Comparison of ENCODE assay signal across 11 cellular contexts in genomic region chr5:93572101-93572772, GRCh38. TPM values are rescaled to one million over a fixed set of nuclear protein-coding genes. Genes with fewer than 3 reads are reported as not detected.
DNase-seq lines count a peak whose midpoint lies in the region; ATAC-seq, FAIRE-seq and TF ChIP-seq lines count a peak whose summit lies in the region.
"Had no signal": no experiment of that assay in that cellular context is flagged by ENCODE, and none has a peak within 500 bp of the region (broad histone marks: within the 10 kb centered on the region; RNA-seq: fewer than 3 reads in every experiment).

No MANE protein-coding gene starts in this region.

- WGBS in HepG2 (ENCODE audit: low lambda C conversion rate), result 53% methylated on average over 15 of the region's 46 CpGs
- 61 to 69% methylated on average over 24 to 46 of the region's 46 CpGs for WGBS in tibial nerve, 2 donors
- 96% methylated on average over 32 of the region's 46 CpGs for WGBS in SK-N-SH (ENCODE audit: low lambda C conversion rate)

- no peaks in the 10 kb centered on the region for H3F3A ChIP-seq in SK-N-SH (replicated peaks; ENCODE audit: insufficient read depth)

- no peaks in the 10 kb centered on the region for H3K36me3 ChIP-seq in HepG2 (replicated peaks in 1 of 2; ENCODE audit: control insufficient read depth in 1 of 2, insufficient read depth in 2 of 2, low read length in 2 of 2)
- H3K36me3 ChIP-seq in tibial nerve, result peaks cover 0 to 30% (median 0%) of the 10 kb centered on the region in 3 donors
- H3K36me3 ChIP-seq in SK-N-SH (replicated peaks in 1 of 2; ENCODE audit: control insufficient read depth in 1 of 2, insufficient read depth in 2 of 2, low read length in 1 of 2), result peaks cover 0 to 11% of the 10 kb centered on the region in 2 experiments

- peak overlapping the region; percentile 63 for H3K4me2 ChIP-seq in HepG2 (ENCODE audit: low read depth, low read length)
- H3K4me2 ChIP-seq in SK-N-SH, result no peak overlapping the region

- no peak for FAIRE-seq in HepG2 (lab: Jason Lieb, UNC)

- TF ChIP-seq EP300 in HepG2 (IDR thresholded peaks at IDR 0.05; ENCODE audit: low read depth in 2 of 2, low read length in 2 of 2) (no peak), HepG2 (CRISPR knock-in tag; IDR thresholded peaks at IDR 0.05; ENCODE audit: borderline replicate concordance) (no peak), tibial nerve (IDR thresholded peaks at IDR 0.05) (no peak), SK-N-SH (IDR thresholded peaks at IDR 0.05; ENCODE audit: borderline replicate concordance in 1 of 2, low read depth in 1 of 2, low read length in 1 of 2) (no peak)

- H2AFZ ChIP-seq in HepG2 (ENCODE audit: low read length) (no peak overlapping the region), SK-N-SH (ENCODE audit: low read depth) (no peak overlapping the region)
- H2AFZ ChIP-seq: parathyroid adenoma had no signal

- DNase-seq in activated effector memory CD4-positive, alpha-beta T cell treated with anti-CD3 and anti-CD28 coated beads, Interleukin-2, amount 50 U/mL, for 16 hours, result peak; percentile 61
- no peak for DNase-seq in activated effector memory CD4-positive, alpha-beta T cell treated with Interleukin-2 at 50 U/mL for 16 hours
- DNase-seq in choroid plexus epithelial cell (ENCODE audit: low read depth) (peak; percentile 81), HepG2 (ENCODE audit: low spot score) (no peak), tibial nerve (ENCODE audit: low spot score in 2 of 2) (no peak), SK-N-SH (no peak), Ammon's horn (ENCODE audit: low spot score) (no peak)
- DNase-seq in effector CD4-positive, alpha-beta T cell, result no peak
- DNase-seq: MG63 had no signal

- no peak for TF ChIP-seq POLR2A in HepG2 (IDR thresholded peaks at IDR 0.05; ENCODE audit: insufficient read depth in 1 of 2, low read depth in 2 of 2, low read length in 2 of 2)
- TF ChIP-seq POLR2A in tibial nerve (IDR thresholded peaks at IDR 0.05), result no peak

- peaks cover 6 to 18% of the 10 kb centered on the region in 2 experiments; a peak in 4 of 5 replicates for H3K27me3 ChIP-seq in HepG2 (ENCODE audit: control insufficient read depth in 1 of 2, insufficient read depth in 2 of 2, low read length in 2 of 2)
- no peaks in the 10 kb centered on the region for H3K27me3 ChIP-seq in tibial nerve
- no peaks in the 10 kb centered on the region for H3K27me3 ChIP-seq in SK-N-SH (ENCODE audit: insufficient read depth)
- H3K27me3 ChIP-seq: MG63 had no signal

- TF ChIP-seq CTCF in choroid plexus epithelial cell (conservative IDR thresholded peaks at IDR 0.05; ENCODE audit: low read depth, low read length) (no peak), HepG2 (CRISPR knock-in tag; IDR thresholded peaks at IDR 0.05) (no peak), tibial nerve (IDR thresholded peaks at IDR 0.05) (no peak), SK-N-SH (IDR thresholded peaks at IDR 0.05) (no peak)

- TF ChIP-seq RAD21 in HepG2 (CRISPR knock-in tag; IDR thresholded peaks at IDR 0.05), result no peak
- no peak for TF ChIP-seq RAD21 in SK-N-SH (IDR thresholded peaks at IDR 0.05; ENCODE audit: low read length)

- H3K79me2 ChIP-seq in HepG2 (ENCODE audit: insufficient read depth, low read length) (no peaks in the 10 kb centered on the region), SK-N-SH (ENCODE audit: insufficient read depth) (peaks cover 25% of the 10 kb centered on the region; the same call in 1 of the 2 replicates)
- H3K79me2 ChIP-seq: parathyroid adenoma had no signal

- POLR2A ChIA-PET in HepG2 (lab: Yijun Ruan, JAX) (interaction anchor here (1.3 kb wide), 1 partner anchor 11 kb away, joined by 3 read pairs; the partner anchor contains the start of gene NR2F1), SK-N-SH (lab: Yijun Ruan, JAX) (no interaction called here)

- in situ Hi-C loops in HepG2 (cut with HindIII; ENCODE audit: extremely low pct_ligation_motif_present, low pct_unique_long_range_greater_than_20kb), result no loop called here

- CTCF ChIA-PET in HepG2 (lab: Yijun Ruan, JAX; ENCODE audit: low intra/inter-chr PET ratio, low total read pairs), result no interaction called here
- CTCF ChIA-PET in SK-N-SH (lab: Yijun Ruan, JAX), result interaction anchor here (0.5 to 1.0 kb wide), 2 partner anchors 8 to 605 kb away, joined by 3 to 5 read pairs; partner anchors contain the start of gene NR2F1-AS1

- peaks cover 9% of the 10 kb centered on the region for H3K4me1 ChIP-seq in HepG2 (ENCODE audit: insufficient read depth, low read length)
- peaks cover 0 to 69% (median 18%) of the 10 kb centered on the region in 4 donors for H3K4me1 ChIP-seq in tibial nerve
- peaks cover 0 to 15% of the 10 kb centered on the region in 2 experiments; a peak in 2 of 4 replicates for H3K4me1 ChIP-seq in SK-N-SH (ENCODE audit: control insufficient read depth in 1 of 2, insufficient read depth in 2 of 2, low read depth in 1 of 2, low read length in 1 of 2)
- H3K4me1 ChIP-seq: parathyroid adenoma had no signal

- H3K4me3 ChIP-seq in choroid plexus epithelial cell (ENCODE audit: low read depth, low read length) (peak overlapping the region; percentile 54), HepG2 (replicated peaks in 1 of 3; ENCODE audit: insufficient read depth in 1 of 3, low read depth in 2 of 3, low read length in 3 of 3) (peak overlapping the region in 2 of 3 experiments; percentile 19 to 56; a peak in 3 of 6 replicates), tibial nerve (peak overlapping the region in 2 of 4 donors; percentile 21 to 36), SK-N-SH (ENCODE audit: low read depth in 2 of 2, low read length in 1 of 2) (no peak overlapping the region)
- H3K4me3 ChIP-seq: MG63 had no signal

- no peaks in the 10 kb centered on the region for H3K9me2 ChIP-seq in SK-N-SH

- no peak overlapping the region for H3K27ac ChIP-seq in HepG2 (ENCODE audit: extremely low read length, insufficient read depth, low read length)
- H3K27ac ChIP-seq in tibial nerve, result peak overlapping the region; percentile 21 to 95 (median 54)
- H3K27ac ChIP-seq in SK-N-SH (ENCODE audit: low read depth in 2 of 2, low read length in 1 of 2), result no peak overlapping the region
- H3K27ac ChIP-seq: epithelial cell of prostate, parathyroid adenoma had no signal

- H4K20me1 ChIP-seq in HepG2 (ENCODE audit: insufficient read depth, low read length) (peaks cover 3% of the 10 kb centered on the region), SK-N-SH (ENCODE audit: insufficient read depth) (no peaks in the 10 kb centered on the region)

- H3K9me3 ChIP-seq in HepG2 (ENCODE audit: low read length) (no peaks in the 10 kb centered on the region), tibial nerve (peaks cover 0 to 2% (median 0%) of the 10 kb centered on the region in 4 donors), SK-N-SH (no peaks in the 10 kb centered on the region)

- H3K9ac ChIP-seq in HepG2 (ENCODE audit: insufficient read depth, low read depth, low read length), result no peak overlapping the region
- H3K9ac ChIP-seq in SK-N-SH, result no peak overlapping the region
- H3K9ac ChIP-seq: parathyroid adenoma had no signal

- peak; percentile 55 for ATAC-seq in HepG2

- intact Hi-C loops in HepG2 (cut with micrococcal nuclease; ENCODE audit: unreplicated experiment), result no loop called here

- BruUV-seq in HepG2 (replicated peaks; lab: Mats Ljungman, UMichigan), result no TSS peak

RNA-seq across cellular contexts. Expression of gene NR2F1-AS1, which starts 8.8 kb away (rescaled TPM):
- total RNA-seq in HepG2 (2016; rRNA removed; fragmentation: Illumina TruSeq; extraction: Trizol), result 2.1 and 2.8 TPM in 2 replicates
- total RNA-seq in HepG2 (2016; cell fraction: cytosol; rRNA removed; fragmentation: Illumina TruSeq; extraction: Trizol; ENCODE audit: low read depth), result 2.5 and 2.7 TPM in 2 replicates
- 0.64 and 1.1 TPM in 2 replicates for total RNA-seq in HepG2 (2016; cell fraction: insoluble cytoplasmic fraction; rRNA removed; fragmentation: Illumina TruSeq; extraction: Trizol)
- 3.5 and 3.7 TPM in 2 replicates for total RNA-seq in HepG2 (2016; cell fraction: membrane; rRNA removed; fragmentation: Illumina TruSeq; extraction: Trizol)
- total RNA-seq in HepG2 (2016; cell fraction: nucleus; rRNA removed; fragmentation: Illumina TruSeq; extraction: Trizol), result 3.5 and 4.9 TPM in 2 replicates
- 2.8 and 3.1 TPM in 2 replicates for polyA plus RNA-seq in HepG2 (2011; rRNA removed)
- polyA plus RNA-seq in HepG2 (2011; cell fraction: cytosol; rRNA removed), result 1.1 and 2.4 TPM in 2 replicates
- polyA plus RNA-seq in HepG2 (2011; cell fraction: nucleus; rRNA removed), result 2.9 and 5.9 TPM in 2 replicates
- 5.1 and 7.3 TPM in 2 replicates for polyA plus RNA-seq in HepG2 (2012)
- polyA plus RNA-seq in HepG2 (2016; cell fraction: cytosol; fragmentation: Illumina TruSeq; extraction: Trizol; ENCODE audit: low read depth), result 3.6 and 4.1 TPM in 2 replicates
- polyA plus RNA-seq in HepG2 (2016; cell fraction: insoluble cytoplasmic fraction; fragmentation: Illumina TruSeq; extraction: Trizol; ENCODE audit: low read depth), result 0.48 and 2.3 TPM in 2 replicates
- 2.6 and 5.7 TPM in 2 replicates for polyA plus RNA-seq in HepG2 (2016; cell fraction: membrane; fragmentation: Illumina TruSeq; extraction: Trizol; ENCODE audit: low read depth)
- 2.3 and 2.9 TPM in 2 replicates for polyA plus RNA-seq in HepG2 (2016; cell fraction: nucleus; fragmentation: Illumina TruSeq; extraction: Trizol; ENCODE audit: insufficient read depth, low read depth)
- polyA minus RNA-seq in HepG2 (2011; rRNA and poly(A)+ RNA removed; ENCODE audit: low replicate concordance), result 2.2 and 4.6 TPM in 2 replicates
- polyA minus RNA-seq in HepG2 (2011; cell fraction: cytosol; rRNA and poly(A)+ RNA removed), result 2.1 TPM in 1 of 2 replicates, not detected in the other
- polyA minus RNA-seq in HepG2 (2011; cell fraction: nucleus; rRNA and poly(A)+ RNA removed), result 27.3 and 33.1 TPM in 2 replicates
- total RNA-seq in tibial nerve, result 10 to 100 TPM; 13.5 to 38.4 (median 35.4) TPM
- 7.4 and 8.3 TPM in 2 replicates for polyA plus RNA-seq in SK-N-SH (2012; rRNA removed)
- 9.3 and 13.1 TPM in 2 replicates for polyA plus RNA-seq in SK-N-SH (2012; cell fraction: cytosol; rRNA removed)
- polyA plus RNA-seq in SK-N-SH (2012; cell fraction: nucleus; rRNA removed), result 12.3 TPM in 2 replicates

RNA-seq across cellular contexts. Expression of gene NR2F1, which starts 10.8 kb away (rescaled TPM):
- total RNA-seq in HepG2 (2016; rRNA removed; fragmentation: Illumina TruSeq; extraction: Trizol) (14.0 and 17.1 TPM in 2 replicates), tibial nerve (10 to 100 TPM; 64.9 to 81.3 (median 67.6) TPM)
- total RNA-seq in HepG2 (2016; cell fraction: cytosol; rRNA removed; fragmentation: Illumina TruSeq; extraction: Trizol; ENCODE audit: low read depth), result 4.3 and 4.6 TPM in 2 replicates
- total RNA-seq in HepG2 (2016; cell fraction: insoluble cytoplasmic fraction; rRNA removed; fragmentation: Illumina TruSeq; extraction: Trizol), result 12.7 and 15.6 TPM in 2 replicates
- 12.0 and 12.1 TPM in 2 replicates for total RNA-seq in HepG2 (2016; cell fraction: membrane; rRNA removed; fragmentation: Illumina TruSeq; extraction: Trizol)
- 14.7 and 16.7 TPM in 2 replicates for total RNA-seq in HepG2 (2016; cell fraction: nucleus; rRNA removed; fragmentation: Illumina TruSeq; extraction: Trizol)
- polyA plus RNA-seq in HepG2 (2011; rRNA removed) (59.7 and 76.5 TPM in 2 replicates), SK-N-SH (2012; rRNA removed) (40.0 and 47.1 TPM in 2 replicates)
- polyA plus RNA-seq in HepG2 (2011; cell fraction: cytosol; rRNA removed), result 48.3 and 60.7 TPM in 2 replicates
- polyA plus RNA-seq in HepG2 (2011; cell fraction: nucleus; rRNA removed), result 179 and 207 TPM in 2 replicates
- 28.9 and 65.9 TPM in 2 replicates for polyA plus RNA-seq in HepG2 (2012)
- 1.4 and 2.1 TPM in 2 replicates for polyA plus RNA-seq in HepG2 (2016; cell fraction: cytosol; fragmentation: Illumina TruSeq; extraction: Trizol; ENCODE audit: low read depth)
- polyA plus RNA-seq in HepG2 (2016; cell fraction: insoluble cytoplasmic fraction; fragmentation: Illumina TruSeq; extraction: Trizol; ENCODE audit: low read depth), result 16.0 and 19.7 TPM in 2 replicates
- polyA plus RNA-seq in HepG2 (2016; cell fraction: membrane; fragmentation: Illumina TruSeq; extraction: Trizol; ENCODE audit: low read depth), result 4.8 and 5.9 TPM in 2 replicates
- polyA plus RNA-seq in HepG2 (2016; cell fraction: nucleus; fragmentation: Illumina TruSeq; extraction: Trizol; ENCODE audit: insufficient read depth, low read depth), result 37.8 and 39.6 TPM in 2 replicates
- polyA minus RNA-seq in HepG2 (2011; rRNA and poly(A)+ RNA removed; ENCODE audit: low replicate concordance), result 62.1 and 114 TPM in 2 replicates
- 46.9 and 57.0 TPM in 2 replicates for polyA minus RNA-seq in HepG2 (2011; cell fraction: cytosol; rRNA and poly(A)+ RNA removed)
- 29.7 and 42.6 TPM in 2 replicates for polyA minus RNA-seq in HepG2 (2011; cell fraction: nucleus; rRNA and poly(A)+ RNA removed)
- 24.5 and 41.7 TPM in 2 replicates for polyA plus RNA-seq in SK-N-SH (2012; cell fraction: cytosol; rRNA removed)
- 82.7 and 105 TPM in 2 replicates for polyA plus RNA-seq in SK-N-SH (2012; cell fraction: nucleus; rRNA removed)

Comparison
In these comparisons a context has a peak if more than half of its experiments do, and no peak if none do; other contexts are left out.
1. DNase-seq: peak in activated effector memory CD4-positive, alpha-beta T cell treated with anti-CD3 and anti-CD28 coated beads, Interleukin-2, amount 50 U/mL, for 16 hours (single experiment) and choroid plexus epithelial cell (single experiment); none in activated effector memory CD4-positive, alpha-beta T cell treated with Interleukin-2 at 50 U/mL for 16 hours (single experiment), HepG2 (single experiment), tibial nerve (0 of 2), SK-N-SH (single experiment), Ammon's horn (single experiment) and effector CD4-positive, alpha-beta T cell (single experiment).
2. H3K4me3 ChIP-seq: peak in choroid plexus epithelial cell (single experiment) and HepG2 (2 of 3); none in SK-N-SH (0 of 2).
3. H3K27ac ChIP-seq: peak in tibial nerve (4 of 4); none in HepG2 (single experiment) and SK-N-SH (0 of 2).